8 cellular contexts compared by ENCODE assay signal in genomic region chr11:68825603-68826002, GRCh38. TPM values are rescaled to one million over a fixed set of nuclear protein-coding genes. Genes with fewer than 3 reads are reported as not detected.
DNase-seq lines count a peak whose midpoint lies in the region; ATAC-seq, FAIRE-seq and TF ChIP-seq lines count a peak whose summit lies in the region.

No MANE protein-coding gene starts in this region.

- peak; percentile 13 for TF ChIP-seq CTCF in chondrocyte (IDR thresholded peaks at IDR 0.05)

- H3K27ac Mint-ChIP-seq in chondrocyte (ENCODE audit: unreplicated experiment) = no peak overlapping the region

- peaks cover 11% of the 10 kb centered on the region for H3K36me3 Mint-ChIP-seq in chondrocyte (ENCODE audit: low read depth)

- no peak for ATAC-seq in HG02885 (IDR thresholded peaks at IDR 0.05; ENCODE audit: poor library complexity, unreplicated experiment)

- no peak overlapping the region for H3K4me3 Mint-ChIP-seq in chondrocyte (ENCODE audit: unreplicated experiment)

- DNase-seq in NCI-H146 (lab: John Stamatoyannopoulos, UW) = peak; percentile 30
- no peak for DNase-seq in NCI-H146 treated with DMSO at 0.1 percent for 48 hours (lab: John Stamatoyannopoulos, UW; ENCODE audit: unreplicated experiment)
- peak; percentile 83 for DNase-seq in SW480 (ENCODE audit: low spot score)
- DNase-seq in chondrocyte (ENCODE audit: low spot score) = no peak
- DNase-seq in stimulated activated CD8-positive, alpha-beta memory T cell treated with anti-CD3 and anti-CD28 coated beads, Interleukin-12 subunit alpha, Interleukin-12 subunit beta, amount 100 ng/mL, for 1 hour (ENCODE audit: low read depth) = peak; percentile 46
- DNase-seq in H54 (ENCODE audit: insufficient read length, low spot score) = no peak
- DNase-seq in DMS 273 (lab: John Stamatoyannopoulos, UW; ENCODE audit: unreplicated experiment) = no peak

- no peak for FAIRE-seq in H54 (lab: Jason Lieb, UNC)

- no peak for TF ChIP-seq POLR2A in H54 (IDR thresholded peaks at IDR 0.05; ENCODE audit: low read depth, low read length)

- H3K9me3 Mint-ChIP-seq in chondrocyte (ENCODE audit: low read depth) = no peaks in the 10 kb centered on the region

- H3K27me3 Mint-ChIP-seq in chondrocyte (ENCODE audit: low read depth) = no peaks in the 10 kb centered on the region

- peaks cover 5% of the 10 kb centered on the region for H3K4me1 Mint-ChIP-seq in chondrocyte (ENCODE audit: low read depth)

RNA-seq across cellular contexts. Expression of gene CPT1A, which starts 16.1 kb away (rescaled TPM):
- 58.0 to 83.0 TPM (median 58.8 TPM) in 3 replicates for total RNA-seq in chondrocyte

Comparison
In these comparisons a context has a peak if more than half of its experiments do, and no peak if none do; other contexts are left out.
1. DNase-seq: peak in NCI-H146 (single experiment), SW480 (single experiment) and stimulated activated CD8-positive, alpha-beta memory T cell treated with anti-CD3 and anti-CD28 coated beads, Interleukin-12 subunit alpha, Interleukin-12 subunit beta, amount 100 ng/mL, for 1 hour (single experiment); none in NCI-H146 treated with DMSO at 0.1 percent for 48 hours (single experiment), chondrocyte (single experiment), H54 (single experiment) and DMS 273 (single experiment).